Comparison of ENCODE assay signal across 14 cellular contexts in genomic region chr17:36850794-36851193, GRCh38.
DNase-seq lines count a peak whose midpoint lies in the region; ATAC-seq and TF ChIP-seq lines count a peak whose summit lies in the region.
"Had no signal": no experiment of that assay in that cellular context is flagged by ENCODE, and none has a peak within 500 bp of the region (broad histone marks: within the 10 kb centered on the region; RNA-seq: fewer than 3 reads in every experiment).

No MANE protein-coding gene starts in this region.

- H3K4me3 ChIP-seq in GM12865 (ENCODE audit: low read depth, low read length) (no peak overlapping the region), SJSA1 (no peak overlapping the region), fibroblast of mammary gland (ENCODE audit: control insufficient read depth, low read depth, low read length) (no peak overlapping the region), right atrium auricular region (no peak overlapping the region)
- H3K4me3 ChIP-seq: body of pancreas, gastroesophageal sphincter, suprapubic skin had no signal

- H3K36me3 ChIP-seq in SJSA1 (no peaks in the 10 kb centered on the region), right atrium auricular region (no peaks in the 10 kb centered on the region)
- H3K36me3 ChIP-seq: gastroesophageal sphincter, suprapubic skin had no signal

- H3K27ac ChIP-seq in SJSA1: peak overlapping the region; percentile 89
- no peak overlapping the region for H3K27ac ChIP-seq in right atrium auricular region
- H3K27ac ChIP-seq: body of pancreas, gastroesophageal sphincter, suprapubic skin had no signal

- DNase-seq in 8988T (peak; percentile 56), GM12865 (ENCODE audit: low read depth) (peak; percentile 15), SJSA1 (ENCODE audit: low read depth in 1 of 2, low spot score in 2 of 2) (peak; percentile 74 to 78), fibroblast of mammary gland (ENCODE audit: low read depth) (peak; percentile 77), HEK293T (ENCODE audit: extremely low spot score) (no peak), right atrium auricular region (ENCODE audit: low spot score) (no peak)
- DNase-seq: body of pancreas; CD8-positive, alpha-beta T cell; midbrain; NCI-H774 had no signal

- TF ChIP-seq CTCF in GM12865 (IDR thresholded peaks at IDR 0.05; ENCODE audit: insufficient read depth, low read depth, low read length, missing control alignments) (no peak), fibroblast of mammary gland (conservative IDR thresholded peaks at IDR 0.05; ENCODE audit: control insufficient read depth, insufficient read depth, low read depth, low read length) (no peak), right atrium auricular region (IDR thresholded peaks at IDR 0.05) (no peak)

- no peaks in the 10 kb centered on the region for H3K27me3 ChIP-seq in SJSA1 (replicated peaks)
- H3K27me3 ChIP-seq in right atrium auricular region: peaks cover 0 to 3% of the 10 kb centered on the region in 2 donors
- H3K27me3 ChIP-seq: body of pancreas had no signal

- CTCF ChIA-PET in HEK293T (lab: Yijun Ruan, JAX): no interaction called here

- POLR2A ChIA-PET in HEK293T (lab: Yijun Ruan, JAX): no interaction called here

- H3K9me3 ChIP-seq in SJSA1 (replicated peaks) (no peaks in the 10 kb centered on the region), right atrium auricular region (peaks cover 0 to 2% of the 10 kb centered on the region in 2 donors)
- H3K9me3 ChIP-seq: body of pancreas, gastroesophageal sphincter, suprapubic skin had no signal

- ATAC-seq in HG03159 (IDR thresholded peaks at IDR 0.05; ENCODE audit: unreplicated experiment) (no peak), HG03108 (IDR thresholded peaks at IDR 0.05; ENCODE audit: unreplicated experiment) (no peak)
- ATAC-seq: body of pancreas; CD8-positive, alpha-beta T cell; gastroesophageal sphincter had no signal

- H3K4me1 ChIP-seq in SJSA1 (replicated peaks) (peaks cover 46% of the 10 kb centered on the region), right atrium auricular region (no peaks in the 10 kb centered on the region)
- H3K4me1 ChIP-seq: body of pancreas, gastroesophageal sphincter, suprapubic skin had no signal

TF ChIP-seq in HEK293T, 16 proteins besides CTCF, POLR2A, EP300 and RAD21:
- TF ChIP-seq ARNT (IDR thresholded peaks at IDR 0.05) (no peak), SUZ12 (IDR thresholded peaks at IDR 0.05) (no peak), ELF4 (IDR thresholded peaks at IDR 0.05) (no peak), L3MBTL2 (conservative IDR thresholded peaks at IDR 0.05) (no peak), FOXM1 (IDR thresholded peaks at IDR 0.05; ENCODE audit: borderline replicate concordance) (no peak), SP1 (IDR thresholded peaks at IDR 0.05) (no peak), FOXA1 (IDR thresholded peaks at IDR 0.05) (no peak), CTBP1 (IDR thresholded peaks at IDR 0.05; ENCODE audit: borderline replicate concordance) (no peak), TARDBP (IDR thresholded peaks at IDR 0.05) (no peak), LEF1 (IDR thresholded peaks at IDR 0.05; ENCODE audit: borderline replicate concordance) (no peak), NFRKB (IDR thresholded peaks at IDR 0.05) (no peak), ZNF384 (IDR thresholded peaks at IDR 0.05) (no peak), FOXK2 (IDR thresholded peaks at IDR 0.05) (no peak), BHLHE40 (IDR thresholded peaks at IDR 0.05; ENCODE audit: borderline replicate concordance) (no peak), HDGF (IDR thresholded peaks at IDR 0.05; ENCODE audit: borderline replicate concordance) (no peak)
- TF ChIP-seq, protein P1, sequence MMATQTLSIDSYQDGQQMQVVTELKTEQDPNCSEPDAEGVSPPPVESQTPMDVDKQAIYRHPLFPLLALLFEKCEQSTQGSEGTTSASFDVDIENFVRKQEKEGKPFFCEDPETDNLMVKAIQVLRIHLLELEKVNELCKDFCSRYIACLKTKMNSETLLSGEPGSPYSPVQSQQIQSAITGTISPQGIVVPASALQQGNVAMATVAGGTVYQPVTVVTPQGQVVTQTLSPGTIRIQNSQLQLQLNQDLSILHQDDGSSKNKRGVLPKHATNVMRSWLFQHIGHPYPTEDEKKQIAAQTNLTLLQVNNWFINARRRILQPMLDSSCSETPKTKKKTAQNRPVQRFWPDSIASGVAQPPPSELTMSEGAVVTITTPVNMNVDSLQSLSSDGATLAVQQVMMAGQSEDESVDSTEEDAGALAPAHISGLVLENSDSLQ (IDR thresholded peaks at IDR 0.05): no peak
TF ChIP-seq in HEK293T: peak in this region for 0.

Comparison
In these comparisons a context has a peak if more than half of its experiments do, and no peak if none do; other contexts are left out.
1. DNase-seq: peak in 8988T (single experiment), GM12865 (single experiment), SJSA1 (2 of 2) and fibroblast of mammary gland (single experiment); none in HEK293T (single experiment) and right atrium auricular region (single experiment).